Comparison of ENCODE assay signal across 14 cellular contexts in the genomic region with DNA sequence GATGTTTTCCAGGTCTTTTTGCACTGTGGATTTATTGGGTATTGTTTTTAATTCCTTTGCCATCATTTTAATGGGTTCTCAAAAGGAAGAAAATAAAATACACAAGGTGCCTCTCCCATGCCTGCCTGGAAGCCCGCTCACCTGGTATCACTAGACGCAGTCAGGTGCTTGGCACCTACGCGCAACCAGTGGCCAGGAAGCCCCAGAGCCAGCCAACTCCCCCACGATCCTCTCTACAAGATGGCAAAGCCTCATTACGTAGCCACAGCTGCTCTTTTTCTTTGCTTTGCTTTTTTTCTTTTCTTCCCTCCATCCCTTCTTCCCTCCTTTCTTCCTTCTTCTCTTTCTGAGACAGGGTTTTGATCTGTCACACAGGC.
"Had no signal": no experiment of that assay in that cellular context is flagged by ENCODE, and none has a peak within 500 bp of the region (broad histone marks: within the 10 kb centered on the region; RNA-seq: fewer than 3 reads in every experiment).

No MANE protein-coding gene starts in this region.

- H3K4me3 ChIP-seq: body of pancreas, coronary artery, thoracic aorta had no signal

- DNase-seq: activated B cell treated with CpG ODN at 0.5 μM for 24 hours; activated CD4-positive, alpha-beta T cell treated with anti-CD3 and anti-CD28 coated beads, Interleukin-2, amount 50 U/mL, for 1 hour; activated CD8-positive, alpha-beta memory T cell treated with anti-CD3 and anti-CD28 coated beads, Interleukin-2, amount 50 U/mL, for 4 hours; activated naive CD4-positive, alpha-beta T cell treated with anti-CD3 and anti-CD28 coated beads for 36 hours; activated T-cell treated with anti-CD3 and anti-CD28 coated beads, Interleukin-2, amount 50 U/mL, for 4 hours; central memory CD4-positive, alpha-beta T cell; erythroblast; nucleus accumbens; T-cell had no signal

- H3K27me3 ChIP-seq: body of pancreas had no signal

- H3K9me3 ChIP-seq: body of pancreas, thoracic aorta had no signal

- H3K36me3 ChIP-seq: thoracic aorta had no signal

- H3K27ac ChIP-seq: thoracic aorta had no signal

- ATAC-seq: activated T-cell treated with anti-CD3 and anti-CD28 coated beads, Interleukin-2, amount 50 U/mL, for 4 hours; SK-N-SH treated with all-trans-retinoic acid at 6 μM for 48 hours; T-cell had no signal

- FAIRE-seq: frontal cortex had no signal
